ENCODE assay signal across 1 cellular context in genomic region chr3:48119495-48120193, GRCh38.
TF ChIP-seq lines count a peak whose summit lies in the region.

No MANE protein-coding gene starts in this region.

TF ChIP-seq in IMR-90, 13 proteins besides CTCF, POLR2A, EP300 and RAD21:
- no peak for TF ChIP-seq ELK1 (IDR thresholded peaks at IDR 0.05; ENCODE audit: borderline replicate concordance, low read depth, low read length)
- no peak for TF ChIP-seq MXI1 (IDR thresholded peaks at IDR 0.05; ENCODE audit: borderline replicate concordance, low read depth, low read length)
